In genomic region chr10:33807527-33808377, GRCh38 we compare ENCODE assay signal across 18 cellular contexts.
DNase-seq lines count a peak whose midpoint lies in the region; ATAC-seq, FAIRE-seq and TF ChIP-seq lines count a peak whose summit lies in the region.
"Had no signal": no experiment of that assay in that cellular context is flagged by ENCODE, and none has a peak within 500 bp of the region (broad histone marks: within the 10 kb centered on the region; RNA-seq: fewer than 3 reads in every experiment).

No MANE protein-coding gene starts in this region.

- H3K4me3 ChIP-seq in right atrium auricular region (no peak overlapping the region), neural cell (ENCODE audit: low read length) (peak overlapping the region; percentile 17), pancreas (no peak overlapping the region)
- H3K4me3 ChIP-seq: SJSA1 had no signal

- peak overlapping the region in 4 of 5 experiments; percentile 3 to 55 (median 26) for H3K27ac Mint-ChIP-seq in brain

- TF ChIP-seq RAD21 in neural cell (conservative IDR thresholded peaks at IDR 0.05): peak; percentile 65

- H3K27me3 ChIP-seq in right atrium auricular region: no peaks in the 10 kb centered on the region
- no peaks in the 10 kb centered on the region for H3K27me3 ChIP-seq in neural cell (ENCODE audit: insufficient read depth, low read depth, low read length)
- no peaks in the 10 kb centered on the region for H3K27me3 ChIP-seq in pancreas
- H3K27me3 ChIP-seq: SJSA1 had no signal

- H3K9me3 ChIP-seq in right atrium auricular region (no peaks in the 10 kb centered on the region), neural cell (ENCODE audit: low read length) (no peaks in the 10 kb centered on the region), pancreas (no peaks in the 10 kb centered on the region)
- H3K9me3 ChIP-seq: SJSA1 had no signal

- peak; percentile 93 for TF ChIP-seq EP300 in neural cell (conservative IDR thresholded peaks at IDR 0.05; ENCODE audit: poor library complexity, severe bottlenecking)

- DNase-seq in right atrium auricular region (ENCODE audit: low spot score): no peak
- DNase-seq in Right ventricle myocardium inferior (ENCODE audit: missing footprints): no peak
- DNase-seq in pancreas: no peak
- no peak for DNase-seq in T-helper 2 cell
- DNase-seq in NCI-H1694 treated with DMSO at 0.1 percent for 48 hours (lab: John Stamatoyannopoulos, UW): no peak
- DNase-seq: 8988T, C1 segment of cervical spinal cord, COR-L47, HCEC 1CT, NCI-H1436 treated with DMSO at 0.1 percent for 48 hours, NCI-H446 treated with DMSO at 0.1 percent for 48 hours, NCI-H82 had no signal

- H3K27ac ChIP-seq in right atrium auricular region (peak overlapping the region; percentile 15 to 60), neural cell (ENCODE audit: low read length) (peak overlapping the region; percentile 49), pancreas (no peak overlapping the region)
- H3K27ac ChIP-seq: RWPE1, SJSA1 had no signal

- no peak overlapping the region for H3K4me3 Mint-ChIP-seq in brain

- H3K27me3 Mint-ChIP-seq in brain: peaks cover 3% of the 10 kb centered on the region

- H3K9me3 Mint-ChIP-seq in brain: peaks cover 0 to 5% (median 0%) of the 10 kb centered on the region in 5 experiments

- H3K4me1 Mint-ChIP-seq in brain: peaks cover 29% of the 10 kb centered on the region

- no peak overlapping the region for H2AFZ ChIP-seq in neural cell (ENCODE audit: low read depth, low read length)

- H3K9me2 ChIP-seq in neural cell (ENCODE audit: insufficient read depth, low read length): no peaks in the 10 kb centered on the region

- H3K36me3 ChIP-seq in right atrium auricular region: no peaks in the 10 kb centered on the region
- H3K36me3 ChIP-seq in neural cell (ENCODE audit: insufficient read depth, low read length): no peaks in the 10 kb centered on the region
- no peaks in the 10 kb centered on the region for H3K36me3 ChIP-seq in pancreas
- H3K36me3 ChIP-seq: SJSA1 had no signal

- no peaks in the 10 kb centered on the region for H3K36me3 Mint-ChIP-seq in brain

- peak overlapping the region; percentile 1 for H3K4me2 ChIP-seq in neural cell (ENCODE audit: low read length)

- WGBS in pancreas, 2 donors: 82 to 88% methylated on average over 11 of the region's 11 CpGs

- ATAC-seq in Right ventricle myocardium inferior (no peak), pancreas (no peak), HG03354 (IDR thresholded peaks at IDR 0.05; ENCODE audit: poor library complexity, severe bottlenecking, unreplicated experiment) (no peak)

- intact Hi-C loops in Right ventricle myocardium inferior (cut with DNase I) (no loop called here), pancreas (cut with DNase I) (no loop called here)

- H3K4me1 ChIP-seq in right atrium auricular region (no peaks in the 10 kb centered on the region), pancreas (no peaks in the 10 kb centered on the region)
- H3K4me1 ChIP-seq: SJSA1 had no signal

- H3F3A ChIP-seq in neural cell (ENCODE audit: insufficient read depth, low read length, poor library complexity, severe bottlenecking): no peaks in the 10 kb centered on the region

- H3K79me2 ChIP-seq in neural cell (replicated peaks; ENCODE audit: insufficient read depth, low read length): no peaks in the 10 kb centered on the region

- no peak for FAIRE-seq in pancreas (lab: Jason Lieb, UNC)
- FAIRE-seq: GM12891 had no signal

- no peak overlapping the region for H3K9ac ChIP-seq in neural cell (ENCODE audit: low read length)

- H4K20me1 ChIP-seq in neural cell (ENCODE audit: insufficient read depth): no peaks in the 10 kb centered on the region

- no peak for TF ChIP-seq CTCF in right atrium auricular region (IDR thresholded peaks at IDR 0.05)
- TF ChIP-seq CTCF in brain (conservative IDR thresholded peaks at IDR 0.05): no peak
- peak; percentile 59 for TF ChIP-seq CTCF in neural cell (IDR thresholded peaks at IDR 0.05; ENCODE audit: poor library complexity, severe bottlenecking)
- no peak for TF ChIP-seq CTCF in pancreas (IDR thresholded peaks at IDR 0.05)

TF ChIP-seq in neural cell, 6 proteins besides CTCF, POLR2A, EP300 and RAD21:
- TF ChIP-seq POLR2AphosphoS5 (IDR thresholded peaks at IDR 0.05) (peak; percentile 89), TAF1 (IDR thresholded peaks at IDR 0.05; ENCODE audit: low read depth) (no peak), REST (IDR thresholded peaks at IDR 0.05; ENCODE audit: borderline replicate concordance) (peak; percentile 66), SMC3 (conservative IDR thresholded peaks at IDR 0.05; ENCODE audit: poor library complexity) (peak; percentile 68), EZH2 (IDR thresholded peaks at IDR 0.05; ENCODE audit: borderline replicate concordance, insufficient read depth, low read length, poor library complexity, severe bottlenecking) (no peak), MXI1 (conservative IDR thresholded peaks at IDR 0.05; ENCODE audit: poor library complexity, severe bottlenecking) (no peak)

Comparison
In these comparisons a context has a peak if more than half of its experiments do, and no peak if none do; other contexts are left out.
1. H3K27ac ChIP-seq: peak in right atrium auricular region (2 of 2) and neural cell (single experiment); none in pancreas (0 of 4).